ENCODE assay signal across 12 cellular contexts in genomic region chr9:115157245-115157674, GRCh38. TPM values are rescaled to one million over a fixed set of nuclear protein-coding genes. Genes with fewer than 3 reads are reported as not detected.
A peak's percentile ranks its signal among the peaks of the same experiment; 100 is the strongest.
DNase-seq lines count a peak whose midpoint lies in the region; ATAC-seq and TF ChIP-seq lines count a peak whose summit lies in the region.
"Had no signal": no experiment of that assay in that cellular context is flagged by ENCODE, and none has a peak within 500 bp of the region (broad histone marks: within the 10 kb centered on the region; RNA-seq: fewer than 3 reads in every experiment).

No MANE protein-coding gene starts in this region.

- no peaks in the 10 kb centered on the region for H3K27me3 ChIP-seq in brain microvascular endothelial cell (replicated peaks)
- no peaks in the 10 kb centered on the region for H3K27me3 ChIP-seq in aorta (ENCODE audit: control insufficient read depth in 1 of 2, insufficient read depth in 2 of 2, low read length in 1 of 2)
- H3K27me3 ChIP-seq: neutrophil had no signal

- H3K27ac Mint-ChIP-seq in stimulated activated memory B cell treated with anti-CD40 and anti-IgM and Interleukin-4, amounts not matched to agents 10 μg/mL and 1 μg/mL and 100 μg/mL, for 72 hours = no peak overlapping the region

- no peak for TF ChIP-seq CTCF in brain microvascular endothelial cell (IDR thresholded peaks at IDR 0.05; ENCODE audit: low read depth, low read length, missing control alignments)

- H3K4me3 ChIP-seq in brain microvascular endothelial cell (ENCODE audit: low read depth, low read length) = no peak overlapping the region
- no peak overlapping the region for H3K4me3 ChIP-seq in aorta (ENCODE audit: low read length in 2 of 2)

- H3K36me3 ChIP-seq in brain microvascular endothelial cell (replicated peaks) (no peaks in the 10 kb centered on the region), aorta (ENCODE audit: control insufficient read depth in 1 of 2, insufficient read depth in 2 of 2, low read length in 1 of 2) (no peaks in the 10 kb centered on the region)
- H3K36me3 ChIP-seq: neutrophil had no signal

- ATAC-seq in activated T-cell treated with anti-CD3 and anti-CD28 coated beads, Interleukin-2, amount 50 U/mL, for 4 hours = peak; percentile 14 to 35
- peak; percentile 64 for ATAC-seq in aorta (ENCODE audit: low FRiP score)
- ATAC-seq in HG03097 (IDR thresholded peaks at IDR 0.05; ENCODE audit: low FRiP score, unreplicated experiment) = no peak
- ATAC-seq in stimulated activated memory B cell treated with anti-CD40 and anti-IgM and Interleukin-4, amounts not matched to agents 10 μg/mL and 1 μg/mL and 100 μg/mL, for 72 hours = no peak

- peaks cover 4 to 6% of the 10 kb centered on the region in 2 donors for H3K4me1 ChIP-seq in aorta (ENCODE audit: control insufficient read depth in 1 of 2, insufficient read depth in 2 of 2, low read length in 2 of 2)

- H3K4me1 Mint-ChIP-seq in activated T-cell treated with anti-CD3 and anti-CD28 coated beads, Interleukin-2, amount 50 U/mL, for 4 hours (ENCODE audit: low read depth) = peaks cover 3% of the 10 kb centered on the region
- no peaks in the 10 kb centered on the region for H3K4me1 Mint-ChIP-seq in stimulated activated memory B cell treated with anti-CD40 and anti-IgM and Interleukin-4, amounts not matched to agents 10 μg/mL and 1 μg/mL and 100 μg/mL, for 72 hours

- H3K27ac ChIP-seq in brain microvascular endothelial cell (peak overlapping the region; percentile 73), aorta (ENCODE audit: low read depth in 1 of 2, low read length in 2 of 2) (peak overlapping the region; percentile 88 to 90)
- H3K27ac ChIP-seq: neutrophil had no signal

- no peaks in the 10 kb centered on the region for H3K9me3 Mint-ChIP-seq in activated T-cell treated with anti-CD3 and anti-CD28 coated beads, Interleukin-2, amount 50 U/mL, for 4 hours
- H3K9me3 Mint-ChIP-seq in stimulated activated memory B cell treated with anti-CD40 and anti-IgM and Interleukin-4, amounts not matched to agents 10 μg/mL and 1 μg/mL and 100 μg/mL, for 72 hours = no peaks in the 10 kb centered on the region

- H3K4me3 Mint-ChIP-seq in activated T-cell treated with anti-CD3 and anti-CD28 coated beads, Interleukin-2, amount 50 U/mL, for 4 hours = no peak overlapping the region
- no peak overlapping the region for H3K4me3 Mint-ChIP-seq in stimulated activated memory B cell treated with anti-CD40 and anti-IgM and Interleukin-4, amounts not matched to agents 10 μg/mL and 1 μg/mL and 100 μg/mL, for 72 hours

- peaks cover 2% of the 10 kb centered on the region for H3K27me3 Mint-ChIP-seq in activated T-cell treated with anti-CD3 and anti-CD28 coated beads, Interleukin-2, amount 50 U/mL, for 4 hours (ENCODE audit: low read depth)
- H3K27me3 Mint-ChIP-seq in stimulated activated memory B cell treated with anti-CD40 and anti-IgM and Interleukin-4, amounts not matched to agents 10 μg/mL and 1 μg/mL and 100 μg/mL, for 72 hours = no peaks in the 10 kb centered on the region

- in situ Hi-C loops in brain microvascular endothelial cell (cut with HindIII; ENCODE audit: low pct_ligation_motif_present, low sequenced_read_pairs) = no loop called here

- intact Hi-C loops in aorta (cut with DNase I) = loop anchor here (5.0 kb wide), 2 partner anchors 40 to 120 kb away; partner anchors contain the start of gene TNC (in 1 of the 2)

- no peaks in the 10 kb centered on the region for H3K36me3 Mint-ChIP-seq in activated T-cell treated with anti-CD3 and anti-CD28 coated beads, Interleukin-2, amount 50 U/mL, for 4 hours (ENCODE audit: insufficient read depth)
- H3K36me3 Mint-ChIP-seq in stimulated activated memory B cell treated with anti-CD40 and anti-IgM and Interleukin-4, amounts not matched to agents 10 μg/mL and 1 μg/mL and 100 μg/mL, for 72 hours = no peaks in the 10 kb centered on the region

- H3K9me3 ChIP-seq in aorta (ENCODE audit: control insufficient read depth, low read length) = no peaks in the 10 kb centered on the region
- H3K9me3 ChIP-seq: neutrophil had no signal

- WGBS in aorta, 2 donors = 2 to 6% methylated on average over 2 of the region's 2 CpGs

- no peak for DNase-seq in activated T-cell treated with anti-CD3 and anti-CD28 coated beads, Interleukin-2, amount 50 U/mL, for 4 hours
- DNase-seq in activated T-cell treated with anti-CD3 and anti-CD28 coated beads for 4 hours (no peak), brain microvascular endothelial cell (peak; percentile 79), kidney tubule cell (ENCODE audit: low spot score) (peak; percentile 94), aorta (peak in 1 of 2 donors; percentile 54), DMS114 treated with DMSO at 0.1 percent for 48 hours (lab: John Stamatoyannopoulos, UW; ENCODE audit: unreplicated experiment) (no peak)
- DNase-seq: 8988T, NCI-H187, SHP77 had no signal

RNA-seq across cellular contexts. Expression of gene TNC, which starts 39.3 kb away (rescaled TPM):
- 1 to 10 TPM in 1 of 3 donors, under 1 TPM in 2; 0.29 to 1.3 (median 0.51) TPM for total RNA-seq in activated T-cell treated with anti-CD3 and anti-CD28 coated beads, Interleukin-2, amount 50 U/mL, for 4 hours
- 1,000 to 10,000 TPM in 1 of 2 donors, 100 to 1,000 TPM in 1; 117 to 1,047 TPM for total RNA-seq in aorta
- polyA plus RNA-seq in aorta = 10 to 100 TPM in 1 of 2 donors, 1 to 10 TPM in 1; 8.5 to 88.4 TPM

Comparison
In these comparisons a context has a peak if more than half of its experiments do, and no peak if none do; other contexts are left out.
1. ATAC-seq: peak in activated T-cell treated with anti-CD3 and anti-CD28 coated beads, Interleukin-2, amount 50 U/mL, for 4 hours (2 of 2) and aorta (single experiment); none in HG03097 (single experiment) and stimulated activated memory B cell treated with anti-CD40 and anti-IgM and Interleukin-4, amounts not matched to agents 10 μg/mL and 1 μg/mL and 100 μg/mL, for 72 hours (single experiment).
2. DNase-seq: peak in brain microvascular endothelial cell (single experiment) and kidney tubule cell (single experiment); none in activated T-cell treated with anti-CD3 and anti-CD28 coated beads, Interleukin-2, amount 50 U/mL, for 4 hours (single experiment), activated T-cell treated with anti-CD3 and anti-CD28 coated beads for 4 hours (single experiment) and DMS114 treated with DMSO at 0.1 percent for 48 hours (single experiment).
3. RNA of gene TNC, which starts 39.3 kb away (total RNA-seq): 117 to 1,047 TPM in aorta; 0.29 to 1.3 TPM in activated T-cell treated with anti-CD3 and anti-CD28 coated beads, Interleukin-2, amount 50 U/mL, for 4 hours; every median in the first group is over 10 times any median in the second.